18 cellular contexts compared by ENCODE assay signal in the genomic region with DNA sequence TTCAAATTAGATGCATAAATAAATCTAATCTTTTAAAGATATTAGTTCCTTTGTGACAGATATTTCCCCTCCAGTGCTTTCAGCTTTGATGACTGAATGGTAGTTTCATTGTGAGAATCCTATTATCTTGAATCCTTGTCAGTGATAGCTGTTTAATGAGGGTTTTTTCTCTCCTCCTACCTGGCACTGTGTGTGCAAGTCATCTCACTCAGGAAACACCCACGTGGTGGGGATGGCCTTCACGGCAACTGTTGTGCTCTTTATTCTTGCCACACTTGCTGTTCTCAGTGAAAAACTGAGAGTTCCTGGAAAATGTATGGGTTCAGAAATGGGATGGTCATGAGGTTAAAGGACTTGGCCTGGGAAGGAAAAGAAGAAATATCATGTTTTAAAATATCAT.
"Had no signal": no experiment of that assay in that cellular context is flagged by ENCODE, and none has a peak within 500 bp of the region (broad histone marks: within the 10 kb centered on the region; RNA-seq: fewer than 3 reads in every experiment).

No MANE protein-coding gene starts in this region.

- H3K9me3 ChIP-seq: esophagus squamous epithelium, left ventricle myocardium inferior, tibial nerve, uterus had no signal

- H3K4me1 ChIP-seq: left ventricle myocardium inferior, tibial nerve, uterus had no signal

- H3K4me3 ChIP-seq: esophagus squamous epithelium, left ventricle myocardium inferior, SK-N-MC, tibial nerve, uterus had no signal

- H3K27ac ChIP-seq: esophagus squamous epithelium, left ventricle myocardium inferior, SK-N-MC, tibial nerve, uterus had no signal

- H3K27me3 ChIP-seq: esophagus squamous epithelium, tibial nerve, uterus had no signal

- H3K27me3 Mint-ChIP-seq: activated T-cell treated with anti-CD3 and anti-CD28 coated beads, Interleukin-2, amount 50 U/mL, for 24 hours; progenitor cell of endocrine pancreas; stimulated activated naive B cell treated with anti-CD40 and anti-IgM and Interleukin-4, amounts not matched to agents 10 μg/mL and 1 μg/mL and 100 μg/mL, for 72 hours had no signal

- H3K9me3 Mint-ChIP-seq: activated T-cell treated with anti-CD3 and anti-CD28 coated beads, Interleukin-2, amount 50 U/mL, for 24 hours; immature natural killer cell; stimulated activated naive B cell treated with anti-CD40 and anti-IgM and Interleukin-4, amounts not matched to agents 10 μg/mL and 1 μg/mL and 100 μg/mL, for 72 hours; WTC11 had no signal

- H3K4me1 Mint-ChIP-seq: immature natural killer cell had no signal

- DNase-seq: activated effector memory CD4-positive, alpha-beta T cell treated with anti-CD3 and anti-CD28 coated beads, Interleukin-2, amount 50 U/mL, for 16 hours; activated T-cell treated with anti-CD3 and anti-CD28 coated beads, Interleukin-2, amount 50 U/mL, for 24 hours; amygdala; dermis blood vessel endothelial cell; effector memory CD4-positive, alpha-beta T cell; esophagus squamous epithelium; immature natural killer cell; kidney glomerular epithelial cell; left ventricle myocardium inferior; stimulated activated CD4-positive, alpha-beta T cell treated with anti-CD3 and anti-CD28 coated beads, Interleukin-12 subunit alpha, Interleukin-12 subunit beta, amount 100 ng/mL, for 4 hours; stimulated activated naive B cell treated with anti-CD40 and anti-IgM and Interleukin-4, amounts not matched to agents 10 μg/mL and 1 μg/mL and 100 μg/mL, for 72 hours; substantia nigra; uterus had no signal

- H3K36me3 ChIP-seq: esophagus squamous epithelium, left ventricle myocardium inferior, tibial nerve, uterus had no signal

- H3K4me3 Mint-ChIP-seq: activated T-cell treated with anti-CD3 and anti-CD28 coated beads, Interleukin-2, amount 50 U/mL, for 24 hours; immature natural killer cell; stimulated activated naive B cell treated with anti-CD40 and anti-IgM and Interleukin-4, amounts not matched to agents 10 μg/mL and 1 μg/mL and 100 μg/mL, for 72 hours; WTC11 had no signal

- H3K36me3 Mint-ChIP-seq: activated naive CD4-positive, alpha-beta T cell treated with anti-CD3 and anti-CD28 coated beads, Interleukin-2, amount 50 U/mL, for 72 hours; immature natural killer cell; stimulated activated naive B cell treated with anti-CD40 and anti-IgM and Interleukin-4, amounts not matched to agents 10 μg/mL and 1 μg/mL and 100 μg/mL, for 72 hours; WTC11 had no signal

- H3K27ac Mint-ChIP-seq: activated naive CD4-positive, alpha-beta T cell treated with anti-CD3 and anti-CD28 coated beads, Interleukin-2, amount 50 U/mL, for 72 hours; activated T-cell treated with anti-CD3 and anti-CD28 coated beads, Interleukin-2, amount 50 U/mL, for 24 hours; immature natural killer cell; progenitor cell of endocrine pancreas; stimulated activated naive B cell treated with anti-CD40 and anti-IgM and Interleukin-4, amounts not matched to agents 10 μg/mL and 1 μg/mL and 100 μg/mL, for 72 hours; WTC11 had no signal
